Comparison of ENCODE assay signal across 9 cellular contexts in the genomic region with DNA sequence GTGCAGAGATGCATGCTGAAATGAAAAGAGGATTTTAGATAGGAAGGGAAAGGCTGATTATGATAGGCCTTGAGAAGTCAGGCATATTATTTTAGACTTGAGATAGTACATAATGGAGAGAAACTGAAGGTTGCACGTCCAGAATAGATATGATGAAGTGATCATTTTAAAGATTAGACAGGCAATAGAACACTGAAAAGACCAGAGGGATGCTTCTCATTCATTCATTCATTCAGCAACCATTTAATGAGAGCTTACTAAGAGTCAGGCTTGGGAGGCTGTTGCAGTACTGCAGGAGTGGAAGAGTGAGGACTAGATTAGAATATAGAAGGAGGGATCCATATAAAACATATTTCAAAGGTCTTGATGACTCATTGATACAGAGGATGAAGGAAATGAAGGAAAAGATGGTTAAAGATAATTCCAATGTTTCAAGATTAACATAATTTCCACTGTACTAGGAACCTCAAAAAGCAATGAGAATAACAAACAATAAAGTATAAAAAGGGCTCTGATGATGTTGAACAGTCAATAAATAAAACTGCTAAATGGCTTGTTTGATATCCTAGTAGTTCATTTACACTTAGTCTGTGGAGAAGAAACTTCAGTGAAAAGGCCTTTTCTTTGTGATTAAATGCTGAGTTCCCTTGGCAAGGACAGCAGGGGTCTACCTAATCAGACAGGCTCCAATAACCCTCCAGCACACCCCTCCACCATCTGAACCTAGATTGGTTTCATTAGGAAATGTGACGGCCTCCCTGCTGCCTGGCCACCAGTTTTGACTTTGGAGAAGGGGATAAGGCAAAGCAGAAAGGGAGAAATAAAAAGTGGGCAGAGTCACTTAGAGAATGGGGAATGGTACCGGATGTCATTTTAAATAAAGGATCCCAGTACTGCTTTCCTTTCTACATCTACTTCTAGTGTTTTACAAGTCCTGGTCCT. TPM values are rescaled to one million over a fixed set of nuclear protein-coding genes. Genes with fewer than 3 reads are reported as not detected.
A peak's percentile ranks its signal among the peaks of the same experiment; 100 is the strongest.
DNase-seq lines count a peak whose midpoint lies in the region; ATAC-seq and TF ChIP-seq lines count a peak whose summit lies in the region.
"Had no signal": no experiment of that assay in that cellular context is flagged by ENCODE, and none has a peak within 500 bp of the region (broad histone marks: within the 10 kb centered on the region; RNA-seq: fewer than 3 reads in every experiment).

No MANE protein-coding gene starts in this region.

- H3K27me3 Mint-ChIP-seq in dendritic cell treated with granulocyte-macrophage colony-stimulating factor and Interleukin-4, amounts not matched to agents 40 ng/mL and 50 ng/mL, for 4 days, result no peaks in the 10 kb centered on the region
- H3K27me3 Mint-ChIP-seq in nephron (ENCODE audit: low read depth), result no peaks in the 10 kb centered on the region

- H3K9me3 Mint-ChIP-seq in dendritic cell treated with granulocyte-macrophage colony-stimulating factor and Interleukin-4, amounts not matched to agents 40 ng/mL and 50 ng/mL, for 4 days, result no peaks in the 10 kb centered on the region
- H3K9me3 Mint-ChIP-seq in nephron, result no peaks in the 10 kb centered on the region

- peak overlapping the region; percentile 95 for H3K4me3 Mint-ChIP-seq in dendritic cell treated with granulocyte-macrophage colony-stimulating factor and Interleukin-4, amounts not matched to agents 40 ng/mL and 50 ng/mL, for 4 days
- peak overlapping the region; percentile 86 to 96 (median 90) for H3K4me3 Mint-ChIP-seq in nephron

- peaks cover 54% of the 10 kb centered on the region for H3K4me1 Mint-ChIP-seq in dendritic cell treated with granulocyte-macrophage colony-stimulating factor and Interleukin-4, amounts not matched to agents 40 ng/mL and 50 ng/mL, for 4 days (ENCODE audit: low read depth)
- peaks cover 44% of the 10 kb centered on the region for H3K4me1 Mint-ChIP-seq in nephron

- no peak for TF ChIP-seq CTCF in BJ (IDR thresholded peaks at IDR 0.05; ENCODE audit: insufficient read depth, low read depth, low read length)
- no peak for TF ChIP-seq CTCF in nephron (IDR thresholded peaks at IDR 0.05; ENCODE audit: unreplicated experiment in 3 of 3)

- intact Hi-C loops in dendritic cell treated with granulocyte-macrophage colony-stimulating factor and Interleukin-4, amounts not matched to agents 40 ng/mL and 50 ng/mL, for 4 days (cut with micrococcal nuclease), result no loop called here

- POLR2A ChIA-PET in BJ (lab: Charles Lee), result no interaction called here

- CTCF ChIA-PET in BJ (lab: Yijun Ruan, JAX), result no interaction called here

- H3K27me3 ChIP-seq in BJ (ENCODE audit: control insufficient read depth, insufficient read depth, low read length), result no peaks in the 10 kb centered on the region

- DNase-seq in BJ (ENCODE audit: low read depth), result no peak
- DNase-seq in M059J (ENCODE audit: low read depth), result peak; percentile 32
- no peak for DNase-seq in DMS153 (lab: John Stamatoyannopoulos, UW)
- no peak for DNase-seq in KG1 (lab: John Stamatoyannopoulos, UW)
- DNase-seq in NCI-H748 treated with DMSO at 0.1 percent for 48 hours (lab: John Stamatoyannopoulos, UW), result no peak
- DNase-seq: NCI-H1694 had no signal

- no peaks in the 10 kb centered on the region for H3K36me3 ChIP-seq in BJ (ENCODE audit: control insufficient read depth, insufficient read depth, low read length)

- peaks cover 10% of the 10 kb centered on the region for H3K36me3 Mint-ChIP-seq in dendritic cell treated with granulocyte-macrophage colony-stimulating factor and Interleukin-4, amounts not matched to agents 40 ng/mL and 50 ng/mL, for 4 days (ENCODE audit: low read depth)
- peaks cover 8% of the 10 kb centered on the region for H3K36me3 Mint-ChIP-seq in nephron (ENCODE audit: low read depth)

- peak overlapping the region; percentile 96 for H3K27ac Mint-ChIP-seq in dendritic cell treated with granulocyte-macrophage colony-stimulating factor and Interleukin-4, amounts not matched to agents 40 ng/mL and 50 ng/mL, for 4 days
- peak overlapping the region; percentile 94 to 100 (median 100) for H3K27ac Mint-ChIP-seq in nephron

- peak overlapping the region; percentile 82 for H3K4me3 ChIP-seq in BJ (ENCODE audit: low read depth, low read length)

- no peak for ATAC-seq in GM18861 (IDR thresholded peaks at IDR 0.05; ENCODE audit: unreplicated experiment)

RNA-seq across cellular contexts. Expression of gene CILK1, which starts 1.7 kb away (rescaled TPM):
- polyA plus RNA-seq in BJ (2011; rRNA removed), result 12.9 and 15.2 TPM in 2 replicates
- 8.6 and 8.7 TPM in 2 replicates for polyA minus RNA-seq in BJ (2011; rRNA and poly(A)+ RNA removed)
- total RNA-seq in M059J (2014; rRNA removed; shearing (Covaris generic)), result 19.1 and 28.1 TPM in 2 replicates

RNA-seq across cellular contexts. Expression of gene FBXO9, which starts 5.3 kb away (rescaled TPM):
- 78.9 and 83.5 TPM in 2 replicates for polyA plus RNA-seq in BJ (2011; rRNA removed)
- polyA minus RNA-seq in BJ (2011; rRNA and poly(A)+ RNA removed), result 33.0 and 38.4 TPM in 2 replicates
- 45.2 and 80.4 TPM in 2 replicates for total RNA-seq in M059J (2014; rRNA removed; shearing (Covaris generic))
